1 cellular context compared by ENCODE assay signal in genomic region chr1:109267743-109268300, GRCh38.
TF ChIP-seq lines count a peak whose summit lies in the region.

No MANE protein-coding gene starts in this region.

TF ChIP-seq in IMR-90, 13 proteins besides CTCF, POLR2A, EP300 and RAD21:
- TF ChIP-seq BHLHE40 (IDR thresholded peaks at IDR 0.05; ENCODE audit: low read depth, low read length) = no peak
- no peak for TF ChIP-seq RFX5 (IDR thresholded peaks at IDR 0.05; ENCODE audit: low read depth, low read length)
- TF ChIP-seq CEBPB (IDR thresholded peaks at IDR 0.05; ENCODE audit: low read depth, low read length) = no peak
- TF ChIP-seq MAFK (IDR thresholded peaks at IDR 0.05; ENCODE audit: low read depth, low read length) = no peak
- TF ChIP-seq NFE2L2 (IDR thresholded peaks at IDR 0.05; ENCODE audit: low read depth, low read length) = no peak
- TF ChIP-seq RCOR1 (IDR thresholded peaks at IDR 0.05; ENCODE audit: insufficient replicate concordance, low read length) = no peak
- TF ChIP-seq CHD1 (IDR thresholded peaks at IDR 0.05; ENCODE audit: low read depth, low read length) = no peak
- no peak for TF ChIP-seq FOS (IDR thresholded peaks at IDR 0.05; ENCODE audit: low read depth, low read length)
